17 cellular contexts compared by ENCODE assay signal in genomic region chr7:5380350-5381210, GRCh38. TPM values are rescaled to one million over a fixed set of nuclear protein-coding genes. Genes with fewer than 3 reads are reported as not detected.
A peak's percentile ranks its signal among the peaks of the same experiment; 100 is the strongest.
DNase-seq lines count a peak whose midpoint lies in the region; ATAC-seq and TF ChIP-seq lines count a peak whose summit lies in the region.
"Had no signal": no experiment of that assay in that cellular context is flagged by ENCODE, and none has a peak within 500 bp of the region (broad histone marks: within the 10 kb centered on the region; RNA-seq: fewer than 3 reads in every experiment).

No MANE protein-coding gene starts in this region.

- H3K36me3 Mint-ChIP-seq in natural killer cell (no peaks in the 10 kb centered on the region), chondrocyte (ENCODE audit: low read depth) (no peaks in the 10 kb centered on the region), type B pancreatic cell (peaks cover 7% of the 10 kb centered on the region)
- H3K36me3 Mint-ChIP-seq in natural killer cell treated with Interleukin-12 subunit alpha and Interleukin-12 subunit beta and Interleukin-15 and Interleukin-18, amount 100 ng/mL, for 72 hours: no peaks in the 10 kb centered on the region

- H3K27ac Mint-ChIP-seq in natural killer cell (peak overlapping the region; percentile 53 to 83), chondrocyte (ENCODE audit: unreplicated experiment) (peak overlapping the region; percentile 22), type B pancreatic cell (peak overlapping the region; percentile 73)
- no peak overlapping the region for H3K27ac Mint-ChIP-seq in natural killer cell treated with Interleukin-12 subunit alpha and Interleukin-12 subunit beta and Interleukin-15 and Interleukin-18, amount 100 ng/mL, for 72 hours

- H3K27me3 Mint-ChIP-seq in natural killer cell (ENCODE audit: low read depth in 2 of 2) (no peaks in the 10 kb centered on the region), chondrocyte (ENCODE audit: low read depth) (no peaks in the 10 kb centered on the region), type B pancreatic cell (no peaks in the 10 kb centered on the region)
- no peaks in the 10 kb centered on the region for H3K27me3 Mint-ChIP-seq in natural killer cell treated with Interleukin-12 subunit alpha and Interleukin-12 subunit beta and Interleukin-15 and Interleukin-18, amount 100 ng/mL, for 72 hours

- H3K4me3 Mint-ChIP-seq in natural killer cell (no peak overlapping the region), chondrocyte (ENCODE audit: unreplicated experiment) (no peak overlapping the region), type B pancreatic cell (no peak overlapping the region)
- no peak overlapping the region for H3K4me3 Mint-ChIP-seq in natural killer cell treated with Interleukin-12 subunit alpha and Interleukin-12 subunit beta and Interleukin-15 and Interleukin-18, amount 100 ng/mL, for 72 hours

- intact Hi-C loops in natural killer cell (cut with micrococcal nuclease): no loop called here

- no peak for ATAC-seq in natural killer cell
- ATAC-seq in natural killer cell treated with Interleukin-12 subunit alpha and Interleukin-12 subunit beta and Interleukin-15 and Interleukin-18, amount 100 ng/mL, for 72 hours: no peak
- no peak for ATAC-seq in GM19035 (IDR thresholded peaks at IDR 0.05; ENCODE audit: unreplicated experiment)
- ATAC-seq in HG03520 (IDR thresholded peaks at IDR 0.05; ENCODE audit: unreplicated experiment): no peak
- ATAC-seq in HG03159 (IDR thresholded peaks at IDR 0.05; ENCODE audit: unreplicated experiment): no peak

- H3K9me3 Mint-ChIP-seq in natural killer cell (no peaks in the 10 kb centered on the region), chondrocyte (ENCODE audit: low read depth) (no peaks in the 10 kb centered on the region), type B pancreatic cell (no peaks in the 10 kb centered on the region)
- H3K9me3 Mint-ChIP-seq in natural killer cell treated with Interleukin-12 subunit alpha and Interleukin-12 subunit beta and Interleukin-15 and Interleukin-18, amount 100 ng/mL, for 72 hours: no peaks in the 10 kb centered on the region

- TF ChIP-seq CTCF in natural killer cell (IDR thresholded peaks at IDR 0.05): no peak
- TF ChIP-seq CTCF in chondrocyte (IDR thresholded peaks at IDR 0.05): no peak
- TF ChIP-seq CTCF in type B pancreatic cell (conservative IDR thresholded peaks at IDR 0.05): no peak

- H3K4me1 Mint-ChIP-seq in natural killer cell (peaks cover 22 to 51% of the 10 kb centered on the region in 2 donors), chondrocyte (ENCODE audit: low read depth) (peaks cover 21% of the 10 kb centered on the region), type B pancreatic cell (ENCODE audit: unreplicated experiment) (peaks cover 17% of the 10 kb centered on the region)
- H3K4me1 Mint-ChIP-seq in natural killer cell treated with Interleukin-12 subunit alpha and Interleukin-12 subunit beta and Interleukin-15 and Interleukin-18, amount 100 ng/mL, for 72 hours (ENCODE audit: low read depth in 2 of 2): peaks cover 14 to 34% of the 10 kb centered on the region in 2 donors

- no peak for DNase-seq in natural killer cell
- DNase-seq in natural killer cell treated with Interleukin-12 subunit alpha and Interleukin-12 subunit beta and Interleukin-15 and Interleukin-18, amount 100 ng/mL, for 72 hours (ENCODE audit: low spot score): no peak
- DNase-seq in chondrocyte (ENCODE audit: low spot score): no peak
- DNase-seq in myocyte (ENCODE audit: low read depth): peak; percentile 50
- DNase-seq in type B pancreatic cell (ENCODE audit: extremely low spot score, unreplicated experiment): no peak
- DNase-seq: DMS 273 treated with DMSO at 0.1 percent for 48 hours, EL, HCEC 1CT, KBM-7, MV-4-11, NCI-H1417 treated with DMSO at 0.1 percent for 48 hours, NCI-H1930, NCI-H2171 treated with DMSO at 0.1 percent for 48 hours, NCI-H446 treated with DMSO at 0.1 percent for 48 hours had no signal

RNA-seq across cellular contexts. Expression of gene TNRC18, which starts 43.1 kb away (rescaled TPM):
- total RNA-seq in natural killer cell (100 to 1,000 TPM; 111 to 127 (median 124) TPM), chondrocyte (95.4 to 137 TPM (median 101 TPM) in 3 replicates), myocyte (27.7 and 32.3 TPM in 2 replicates), type B pancreatic cell (ENCODE audit: low replicate concordance) (135 and 169 TPM in 2 replicates)
- 10 to 100 TPM; 81.2 to 87.6 TPM for total RNA-seq in natural killer cell treated with Interleukin-12 subunit alpha and Interleukin-12 subunit beta and Interleukin-15 and Interleukin-18, amount 100 ng/mL, for 72 hours
- polyA plus RNA-seq in myocyte (2012): 68.9 TPM

Comparison
In these comparisons a context has a peak if more than half of its experiments do, and no peak if none do; other contexts are left out.
1. H3K27ac Mint-ChIP-seq: peak in natural killer cell (2 of 2), chondrocyte (single experiment) and type B pancreatic cell (single experiment); none in natural killer cell treated with Interleukin-12 subunit alpha and Interleukin-12 subunit beta and Interleukin-15 and Interleukin-18, amount 100 ng/mL, for 72 hours (0 of 2).